In the genomic region with DNA sequence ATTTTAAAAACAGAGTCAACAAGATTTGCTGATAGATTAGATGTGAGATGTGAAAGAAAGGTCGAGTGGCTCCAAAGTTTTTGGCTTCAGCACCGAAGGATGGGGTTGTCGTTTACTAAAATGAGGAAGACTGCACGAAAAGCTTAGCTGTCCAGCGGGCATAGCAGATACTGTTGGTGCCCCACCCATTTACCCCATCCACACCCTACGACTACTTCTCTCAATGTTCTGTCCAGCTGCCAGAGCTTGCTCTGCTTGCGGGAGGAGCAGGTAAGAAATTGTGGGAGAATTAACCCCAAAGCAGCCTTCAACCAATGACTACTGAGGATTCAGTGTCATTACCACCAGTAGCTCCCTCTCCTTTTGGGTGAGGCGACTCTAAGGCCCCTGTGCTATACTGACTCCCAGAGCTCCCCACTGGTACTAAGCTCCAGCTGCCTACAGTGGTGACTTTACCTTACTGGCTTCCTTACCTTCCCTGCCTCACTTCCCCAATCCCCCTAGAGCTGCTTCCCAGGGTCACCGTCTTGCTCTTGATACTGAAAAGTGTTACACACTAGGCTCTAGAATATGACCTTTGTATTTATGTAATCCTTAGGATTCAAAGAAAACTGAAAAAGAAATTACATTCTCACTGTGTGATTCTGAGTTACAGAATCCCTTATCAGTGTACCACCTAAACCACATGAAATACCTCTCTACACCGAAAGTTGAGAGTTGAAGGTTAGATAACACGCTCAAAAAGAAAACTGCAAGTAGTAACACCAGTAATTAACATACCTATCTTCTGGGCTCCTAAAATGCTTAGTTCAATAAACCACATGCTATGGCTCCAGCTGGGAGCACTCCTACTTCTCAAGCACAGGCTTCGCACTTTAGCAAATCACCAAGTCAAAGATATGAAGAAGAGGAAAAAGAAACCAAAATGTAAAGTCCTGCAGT, we compare ENCODE assay signal across 9 cellular contexts. TPM values are rescaled to one million over a fixed set of nuclear protein-coding genes. Genes with fewer than 3 reads are reported as not detected.
DNase-seq lines count a peak whose midpoint lies in the region; ATAC-seq and TF ChIP-seq lines count a peak whose summit lies in the region.
"Had no signal": no experiment of that assay in that cellular context is flagged by ENCODE, and none has a peak within 500 bp of the region (broad histone marks: within the 10 kb centered on the region; RNA-seq: fewer than 3 reads in every experiment).

No MANE protein-coding gene starts in this region.

- intact Hi-C loops in heart left ventricle (cut with DNase I) (no loop called here), cardiac septum (cut with DNase I) (no loop called here)

- no peaks in the 10 kb centered on the region for H3K9me3 Mint-ChIP-seq in endothelial cell (ENCODE audit: unreplicated experiment)
- no peaks in the 10 kb centered on the region for H3K9me3 Mint-ChIP-seq in type B pancreatic cell

- WGBS in heart left ventricle, 4 donors = 79 to 82% (median 81%) methylated on average over 12 of the region's 12 CpGs

- H3K9me3 ChIP-seq in heart left ventricle = no peaks in the 10 kb centered on the region

- H3K36me3 ChIP-seq in heart left ventricle = peaks cover 0 to 6% (median 0%) of the 10 kb centered on the region in 9 donors
- H3K36me3 ChIP-seq: brain microvascular endothelial cell had no signal

- H3K27me3 Mint-ChIP-seq in endothelial cell (ENCODE audit: unreplicated experiment) (no peaks in the 10 kb centered on the region), type B pancreatic cell (no peaks in the 10 kb centered on the region)

- peak overlapping the region in 1 of 12 donors; percentile 68 for H3K27ac ChIP-seq in heart left ventricle
- H3K27ac ChIP-seq: brain microvascular endothelial cell had no signal

- no peaks in the 10 kb centered on the region for H3K36me3 Mint-ChIP-seq in endothelial cell (ENCODE audit: low read depth, unreplicated experiment)
- H3K36me3 Mint-ChIP-seq in type B pancreatic cell = peaks cover 4% of the 10 kb centered on the region

- no peak for TF ChIP-seq CTCF in heart left ventricle (IDR thresholded peaks at IDR 0.05)
- no peak for TF ChIP-seq CTCF in endothelial cell (IDR thresholded peaks at IDR 0.05; ENCODE audit: unreplicated experiment)
- TF ChIP-seq CTCF in type B pancreatic cell (conservative IDR thresholded peaks at IDR 0.05) = no peak
- no peak for TF ChIP-seq CTCF in foreskin fibroblast (IDR thresholded peaks at IDR 0.05; ENCODE audit: low read depth, low read length)

- DNase-seq in heart left ventricle (no peak), cardiac septum (ENCODE audit: low spot score) (no peak), endothelial cell (ENCODE audit: low spot score) (no peak), type B pancreatic cell (ENCODE audit: extremely low spot score, unreplicated experiment) (no peak), epidermal melanocyte (ENCODE audit: insufficient read length, low spot score) (no peak), foreskin fibroblast (no peak), NCI-H1105 treated with DMSO at 0.1 percent for 48 hours (lab: John Stamatoyannopoulos, UW) (no peak)
- DNase-seq: brain microvascular endothelial cell had no signal

- peaks cover 37% of the 10 kb centered on the region for H3K4me1 Mint-ChIP-seq in endothelial cell (ENCODE audit: unreplicated experiment)
- H3K4me1 Mint-ChIP-seq in type B pancreatic cell (ENCODE audit: unreplicated experiment) = peaks cover 50% of the 10 kb centered on the region

- no peaks in the 10 kb centered on the region for H3K27me3 ChIP-seq in heart left ventricle
- H3K27me3 ChIP-seq: brain microvascular endothelial cell had no signal

- peak in 3 of 4 donors; percentile 25 to 64 (median 27) for ATAC-seq in heart left ventricle
- ATAC-seq in HG03342 (IDR thresholded peaks at IDR 0.05; ENCODE audit: unreplicated experiment) = peak; percentile 33

- H3K27ac Mint-ChIP-seq in endothelial cell (ENCODE audit: unreplicated experiment) = peak overlapping the region; percentile 38
- peak overlapping the region; percentile 19 for H3K27ac Mint-ChIP-seq in type B pancreatic cell

- H3K4me3 Mint-ChIP-seq in endothelial cell (ENCODE audit: unreplicated experiment) = no peak overlapping the region
- no peak overlapping the region for H3K4me3 Mint-ChIP-seq in type B pancreatic cell

- peaks cover 0 to 81% (median 50%) of the 10 kb centered on the region in 12 donors for H3K4me1 ChIP-seq in heart left ventricle

- H3K4me3 ChIP-seq in heart left ventricle (no peak overlapping the region), foreskin fibroblast (ENCODE audit: low read depth in 1 of 2, low read length in 2 of 2) (no peak overlapping the region)

- TF ChIP-seq POLR2A in heart left ventricle (IDR thresholded peaks at IDR 0.05) = no peak

RNA-seq across cellular contexts. Expression of gene CACUL1, which starts 22.2 kb away (rescaled TPM):
- total RNA-seq in heart left ventricle (10 to 100 TPM; 18.8 to 38.7 (median 24.8) TPM), cardiac septum (31.6 TPM), endothelial cell (ENCODE audit: unreplicated experiment) (59.0 TPM), type B pancreatic cell (ENCODE audit: low replicate concordance) (42.9 and 50.8 TPM in 2 replicates)
- polyA plus RNA-seq in heart left ventricle = 10 to 100 TPM in 1 of 2 donors, 1 to 10 TPM in 1; 4.6 to 10.9 TPM
